Comparison of ENCODE assay signal across 16 cellular contexts in the genomic region with DNA sequence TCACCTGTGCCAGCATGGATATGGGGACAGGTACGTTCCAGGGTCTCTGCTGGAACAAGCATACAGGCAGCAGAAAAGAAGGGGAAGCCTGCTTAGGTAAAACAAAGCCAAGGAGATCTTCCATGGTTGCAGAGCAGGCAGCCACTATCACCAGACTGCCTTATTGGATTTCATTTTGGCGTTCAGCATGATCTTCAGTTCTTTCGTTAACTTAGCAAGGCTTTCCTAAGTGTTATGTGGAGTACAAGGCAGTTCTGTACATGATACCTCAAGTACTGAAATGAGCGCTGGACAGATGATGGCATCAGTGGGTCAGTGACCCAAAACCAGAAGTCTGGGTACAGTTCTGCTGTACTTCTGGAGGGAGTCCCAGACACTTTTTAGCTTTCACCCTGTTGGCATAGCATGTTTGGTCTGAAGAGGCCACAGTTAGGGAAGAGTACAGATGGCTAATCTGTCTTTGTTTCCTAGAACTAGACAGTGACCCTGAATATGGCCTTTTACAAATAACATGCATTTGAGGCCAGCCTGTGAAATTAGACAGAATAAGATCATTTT. TPM values are rescaled to one million over a fixed set of nuclear protein-coding genes. Genes with fewer than 3 reads are reported as not detected.
A peak's percentile ranks its signal among the peaks of the same experiment; 100 is the strongest.
DNase-seq lines count a peak whose midpoint lies in the region; ATAC-seq and TF ChIP-seq lines count a peak whose summit lies in the region.
"Had no signal": no experiment of that assay in that cellular context is flagged by ENCODE, and none has a peak within 500 bp of the region (broad histone marks: within the 10 kb centered on the region; RNA-seq: fewer than 3 reads in every experiment).

No MANE protein-coding gene starts in this region.

- ATAC-seq in gastrocnemius medialis = peak; percentile 84 to 90
- ATAC-seq: A549 had no signal

- H3K9me3 ChIP-seq in cardiac muscle cell (ENCODE audit: low read depth) (no peaks in the 10 kb centered on the region), gastrocnemius medialis (no peaks in the 10 kb centered on the region)
- H3K9me3 ChIP-seq: A549, Caco-2 had no signal

- H3K27ac ChIP-seq in cardiac muscle cell (peak overlapping the region; percentile 7), gastrocnemius medialis (peak overlapping the region; percentile 24 to 64 (median 49))
- H3K27ac ChIP-seq: 22Rv1, A549, C4-2B had no signal

- H3K4me1 Mint-ChIP-seq in neural crest cell = peaks cover 32% of the 10 kb centered on the region

- peak overlapping the region; percentile 32 for H3K27ac Mint-ChIP-seq in neural crest cell (ENCODE audit: unreplicated experiment)
- H3K27ac Mint-ChIP-seq: CD4-positive, alpha-beta T cell had no signal

- H3K4me1 ChIP-seq in cardiac muscle cell (ENCODE audit: low read depth) = no peaks in the 10 kb centered on the region
- H3K4me1 ChIP-seq in gastrocnemius medialis = peaks cover 45 to 56% of the 10 kb centered on the region in 2 donors

- TF ChIP-seq POLR2A in gastrocnemius medialis (IDR thresholded peaks at IDR 0.05) = no peak

- in situ Hi-C loops in gastrocnemius medialis (cut with MboI; ENCODE audit: low sequenced_read_pairs in 4 of 4) = loop anchor here in 3 of 4 donors (25.0 kb wide), 3 partner anchors 489 to 1336 kb away; a partner anchor contains a TSS

- H3K4me3 ChIP-seq in cardiac muscle cell (no peak overlapping the region), gastrocnemius medialis (no peak overlapping the region)
- H3K4me3 ChIP-seq: A549 had no signal

- H3K4me3 Mint-ChIP-seq in neural crest cell = no peak overlapping the region
- H3K4me3 Mint-ChIP-seq: CD4-positive, alpha-beta T cell; H9 had no signal

- peaks cover 2% of the 10 kb centered on the region for H3K36me3 Mint-ChIP-seq in neural crest cell (ENCODE audit: low read depth)

- H3K27me3 ChIP-seq in cardiac muscle cell (no peaks in the 10 kb centered on the region), gastrocnemius medialis (no peaks in the 10 kb centered on the region)

- H3K9me3 Mint-ChIP-seq in neural crest cell = no peaks in the 10 kb centered on the region
- H3K9me3 Mint-ChIP-seq: CD4-positive, alpha-beta T cell; H9 had no signal

- no peak for TF ChIP-seq CTCF in cardiac muscle cell (IDR thresholded peaks at IDR 0.05; ENCODE audit: low read depth, low read length)
- TF ChIP-seq CTCF in neural crest cell (conservative IDR thresholded peaks at IDR 0.05) = no peak
- no peak for TF ChIP-seq CTCF in gastrocnemius medialis (IDR thresholded peaks at IDR 0.05 in 4 of 5, conservative IDR thresholded peaks at IDR 0.05 in 1 of 5)

- H3K27me3 Mint-ChIP-seq in neural crest cell (ENCODE audit: low read depth) = no peaks in the 10 kb centered on the region
- H3K27me3 Mint-ChIP-seq: CD4-positive, alpha-beta T cell had no signal

- DNase-seq in cardiac muscle cell (ENCODE audit: low read depth in 1 of 2, low spot score in 1 of 2) (no peak), cardiac septum (ENCODE audit: low spot score) (no peak), neural crest cell (ENCODE audit: low read depth, low spot score) (no peak), gastrocnemius medialis (no peak), SW480 (ENCODE audit: low spot score) (no peak), NCI-H510A (lab: John Stamatoyannopoulos, UW) (no peak)
- DNase-seq in activated effector memory CD4-positive, alpha-beta T cell treated with Interleukin-2 at 50 U/mL for 16 hours = no peak
- DNase-seq: AML-193; Caco-2; CD4-positive, alpha-beta T cell; DMS79 treated with DMSO at 0.1 percent for 48 hours; GF-D8; H9 had no signal

- H3K36me3 ChIP-seq in cardiac muscle cell (no peaks in the 10 kb centered on the region), gastrocnemius medialis (no peaks in the 10 kb centered on the region)

- intact Hi-C loops in cardiac septum (cut with DNase I) = loop anchor here (5.0 to 10.0 kb wide), 2 partner anchors 399 to 502 kb away; a partner anchor contains a TSS
- intact Hi-C loops in gastrocnemius medialis (cut with DNase I; ENCODE audit: low total_unique reads) = loop anchor here (10.0 kb wide), 1 partner anchor 162 kb away; no protein-coding TSS in a partner anchor

RNA-seq across cellular contexts. Expression of a gene that starts 8.9 kb away (rescaled TPM):
- total RNA-seq in cardiac muscle cell = 27.5 and 42.4 TPM in 2 replicates
- 59.1 and 65.1 TPM in 2 replicates for polyA plus RNA-seq in cardiac muscle cell
- 34.7 TPM for total RNA-seq in cardiac septum
- total RNA-seq in neural crest cell = 22.1 and 24.9 TPM in 2 replicates
- 10 to 100 TPM; 36.4 to 59.4 (median 48.3) TPM for total RNA-seq in gastrocnemius medialis
